8 cellular contexts compared by ENCODE assay signal in genomic region chr22:22422629-22423112, GRCh38.
A peak's percentile ranks its signal among the peaks of the same experiment; 100 is the strongest.
DNase-seq lines count a peak whose midpoint lies in the region; ATAC-seq lines count a peak whose summit lies in the region.

No MANE protein-coding gene starts in this region.

- no peak overlapping the region for H3K27ac Mint-ChIP-seq in T-helper 17 cell

- peaks cover 2% of the 10 kb centered on the region for H3K4me1 Mint-ChIP-seq in T-helper 17 cell

- no peaks in the 10 kb centered on the region for H3K36me3 Mint-ChIP-seq in T-helper 17 cell (ENCODE audit: low read depth)

- H3K4me3 ChIP-seq in MG63, result no peak overlapping the region

- ATAC-seq in T-helper 17 cell, result peak; percentile 98

- H3K9me3 ChIP-seq in MG63 (no peaks in the 10 kb centered on the region; the same call in 1 of the 2 replicates), T-helper 17 cell (ENCODE audit: control insufficient read depth, low read length, poor library complexity, severe bottlenecking) (no peaks in the 10 kb centered on the region)

- peaks cover 57% of the 10 kb centered on the region for H3K27me3 Mint-ChIP-seq in T-helper 17 cell

- H3K4me3 Mint-ChIP-seq in T-helper 17 cell, result no peak overlapping the region

- DNase-seq in NCI-H1417 (lab: John Stamatoyannopoulos, UW), result peak; percentile 17 to 62 (median 28)
- DNase-seq in NCI-H1417 treated with DMSO at 0.1 percent for 48 hours (lab: John Stamatoyannopoulos, UW), result no peak
- DNase-seq in HCEC 1CT, result peak; percentile 47
- DNase-seq in MG63, result peak; percentile 51
- DNase-seq in T-helper 17 cell, result peak in 2 of 3 donors; percentile 28 to 56
- DNase-seq in astrocyte of the hippocampus (ENCODE audit: low read depth, low spot score), result peak; percentile 61
- DNase-seq in iPS-NIHi7 (ENCODE audit: extremely low spot score), result peak; percentile 72
- DNase-seq in stimulated activated CD4-positive, alpha-beta T cell treated with anti-CD3 and anti-CD28 coated beads, Interleukin-4, amount 100 ng/mL, for 1 hour, result peak; percentile 70

- H3K27me3 ChIP-seq in MG63, result peaks cover 41% of the 10 kb centered on the region

- no peaks in the 10 kb centered on the region for H3K36me3 ChIP-seq in MG63
